In the genomic region with DNA sequence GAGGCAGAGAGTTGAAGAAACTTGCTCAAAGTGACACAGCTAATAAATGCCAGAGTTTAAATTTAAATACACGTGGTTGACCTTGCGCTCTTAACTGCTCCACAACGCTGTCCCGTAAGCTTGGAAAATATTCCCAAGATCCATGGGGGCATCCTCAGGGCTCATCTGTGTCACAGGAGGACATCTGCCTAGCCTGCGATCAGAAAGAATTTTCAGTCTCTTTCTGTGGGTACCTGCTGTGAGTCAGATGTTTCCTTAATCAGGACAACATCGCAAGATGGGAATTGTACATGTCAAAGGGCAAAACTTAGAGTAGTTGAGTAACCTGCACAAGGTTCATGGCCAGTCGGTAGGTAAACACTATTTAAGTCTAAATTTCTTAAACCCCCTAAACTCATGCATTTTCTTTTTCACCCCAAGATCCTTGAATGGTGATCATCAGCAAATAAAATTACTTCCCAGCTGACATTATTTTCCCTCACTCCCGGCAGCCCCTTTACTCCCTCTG, we compare ENCODE assay signal across 10 cellular contexts. TPM values are rescaled to one million over a fixed set of nuclear protein-coding genes. Genes with fewer than 3 reads are reported as not detected.
DNase-seq lines count a peak whose midpoint lies in the region; ATAC-seq and TF ChIP-seq lines count a peak whose summit lies in the region.
"Had no signal": no experiment of that assay in that cellular context is flagged by ENCODE, and none has a peak within 500 bp of the region (broad histone marks: within the 10 kb centered on the region; RNA-seq: fewer than 3 reads in every experiment).

No MANE protein-coding gene starts in this region.

- no peak for ATAC-seq in GM19397 (IDR thresholded peaks at IDR 0.05; ENCODE audit: unreplicated experiment)
- ATAC-seq in HG03139 (IDR thresholded peaks at IDR 0.05; ENCODE audit: unreplicated experiment), result no peak

- H2AFZ ChIP-seq in Karpas-422 (ENCODE audit: low read length) (peak overlapping the region; percentile 93; the same call in 1 of the 2 replicates), parathyroid adenoma (peak overlapping the region; percentile 96)

- H3K27me3 ChIP-seq in DOHH2 (ENCODE audit: control insufficient read depth, low read length), result 0 out of 2 replicates have a peak, but pooled peaks cover 2% of the 10 kb centered on the region
- no peaks in the 10 kb centered on the region for H3K27me3 ChIP-seq in Karpas-422 (ENCODE audit: low read length)
- no peaks in the 10 kb centered on the region for H3K27me3 ChIP-seq in effector memory CD4-positive, alpha-beta T cell (replicated peaks; ENCODE audit: control insufficient read depth, insufficient read depth, low read length, poor library complexity, severe bottlenecking)
- no peaks in the 10 kb centered on the region for H3K27me3 ChIP-seq in parathyroid adenoma (ENCODE audit: control insufficient read depth, insufficient read depth, low read length)

- peaks cover 8% of the 10 kb centered on the region; the same call in 1 of the 2 replicates for H3K9me3 ChIP-seq in DOHH2 (ENCODE audit: control insufficient read depth, insufficient read depth, low read length)
- H3K9me3 ChIP-seq in Karpas-422 (ENCODE audit: low read length), result no peaks in the 10 kb centered on the region
- no peaks in the 10 kb centered on the region for H3K9me3 ChIP-seq in effector memory CD4-positive, alpha-beta T cell (ENCODE audit: control insufficient read depth, low read length)
- no peaks in the 10 kb centered on the region for H3K9me3 ChIP-seq in parathyroid adenoma (ENCODE audit: control insufficient read depth, low read length)

- no peak for DNase-seq in Karpas-422
- no peak for DNase-seq in effector memory CD4-positive, alpha-beta T cell
- no peak for DNase-seq in GM13976 (ENCODE audit: low spot score)
- DNase-seq: hippocampal formation, NCI-H1694 had no signal

- H3K9me2 ChIP-seq in DOHH2 (replicated peaks; ENCODE audit: control insufficient read depth, low read length) (no peaks in the 10 kb centered on the region), Karpas-422 (replicated peaks; ENCODE audit: insufficient read depth, low read length) (no peaks in the 10 kb centered on the region)

- no peaks in the 10 kb centered on the region for H3K79me2 ChIP-seq in DOHH2 (ENCODE audit: control insufficient read depth, low read length)
- peaks cover 7% of the 10 kb centered on the region; the same call in 1 of the 2 replicates for H3K79me2 ChIP-seq in Karpas-422 (ENCODE audit: low read length)
- H3K79me2 ChIP-seq in parathyroid adenoma, result no peaks in the 10 kb centered on the region

- H3K4me2 ChIP-seq in DOHH2 (ENCODE audit: low read length) (peak overlapping the region; percentile 86), Karpas-422 (ENCODE audit: low read depth, low read length, poor library complexity, severe bottlenecking) (peak overlapping the region; percentile 98), parathyroid adenoma (ENCODE audit: low read length) (peak overlapping the region; percentile 93)

- H3F3A ChIP-seq in DOHH2 (ENCODE audit: control insufficient read depth, insufficient read depth), result peaks cover 5% of the 10 kb centered on the region; the same call in 1 of the 2 replicates

- H3K36me3 ChIP-seq in DOHH2 (ENCODE audit: control insufficient read depth, low read length), result no peaks in the 10 kb centered on the region
- peaks cover 22% of the 10 kb centered on the region for H3K36me3 ChIP-seq in Karpas-422 (ENCODE audit: insufficient read depth, low read length)
- H3K36me3 ChIP-seq in effector memory CD4-positive, alpha-beta T cell (ENCODE audit: control insufficient read depth, insufficient read depth, low read length), result peaks cover 21% of the 10 kb centered on the region
- no peaks in the 10 kb centered on the region for H3K36me3 ChIP-seq in parathyroid adenoma (ENCODE audit: control insufficient read depth, insufficient read depth, low read length)

- TF ChIP-seq CTCF in DOHH2 (IDR thresholded peaks at IDR 0.05; ENCODE audit: low read depth, low read length, poor library complexity, severe bottlenecking) (no peak), parathyroid adenoma (IDR thresholded peaks at IDR 0.05) (no peak), GM13976 (IDR thresholded peaks at IDR 0.05; ENCODE audit: borderline replicate concordance, control extremely low read depth, extremely low read depth, insufficient read depth, missing control alignments) (no peak)

- H3K4me3 ChIP-seq in DOHH2 (ENCODE audit: low read length) (peak overlapping the region; percentile 81; the same call in 1 of the 2 replicates), Karpas-422 (ENCODE audit: low read length) (peak overlapping the region; percentile 89), parathyroid adenoma (ENCODE audit: low read depth, low read length) (no peak overlapping the region)
- H3K4me3 ChIP-seq in effector memory CD4-positive, alpha-beta T cell (ENCODE audit: insufficient read depth, low read depth, low read length, poor library complexity, severe bottlenecking), result peak overlapping the region; percentile 78

- H4K20me1 ChIP-seq in DOHH2 (ENCODE audit: control insufficient read depth, insufficient read depth, low read depth, low read length), result no peaks in the 10 kb centered on the region
- H4K20me1 ChIP-seq in Karpas-422 (ENCODE audit: insufficient read depth, low read depth, low read length), result no peaks in the 10 kb centered on the region

- H3K27ac ChIP-seq in DOHH2 (ENCODE audit: low read depth, low read length), result no peak overlapping the region
- H3K27ac ChIP-seq in Karpas-422 (ENCODE audit: low read length), result 0 out of 2 replicates have a peak overlapping the region, but pooled peaks have one; percentile 33
- peak overlapping the region; percentile 10 for H3K27ac ChIP-seq in effector memory CD4-positive, alpha-beta T cell (ENCODE audit: insufficient read depth, low read length, poor library complexity, severe bottlenecking)
- H3K27ac ChIP-seq in parathyroid adenoma, result peak overlapping the region; percentile 38

- peaks cover 17% of the 10 kb centered on the region for H3K4me1 ChIP-seq in DOHH2 (ENCODE audit: control insufficient read depth, low read length)
- peaks cover 22% of the 10 kb centered on the region for H3K4me1 ChIP-seq in Karpas-422 (ENCODE audit: low read length)
- no peaks in the 10 kb centered on the region for H3K4me1 ChIP-seq in effector memory CD4-positive, alpha-beta T cell (ENCODE audit: control insufficient read depth, insufficient read depth, low read length, poor library complexity, severe bottlenecking)
- H3K4me1 ChIP-seq in parathyroid adenoma, result no peaks in the 10 kb centered on the region

- peak overlapping the region; percentile 80 for H3K9ac ChIP-seq in Karpas-422 (ENCODE audit: low read length)
- H3K9ac ChIP-seq in parathyroid adenoma, result no peak overlapping the region

- in situ Hi-C loops in GM13976 (cut with MboI; ENCODE audit: low sequenced_read_pairs, unreplicated experiment), result no loop called here

RNA-seq across cellular contexts. Expression of gene CMPK2, which starts 1.4 kb away (rescaled TPM):
- 18.8 and 26.6 TPM in 2 replicates for total RNA-seq in Karpas-422 (2014; rRNA removed; shearing (Covaris generic); ENCODE audit: low replicate concordance)

RNA-seq across cellular contexts. Expression of gene RSAD2, which starts 13.3 kb away (rescaled TPM):
- 2.7 and 12.4 TPM in 2 replicates for total RNA-seq in Karpas-422 (2014; rRNA removed; shearing (Covaris generic); ENCODE audit: low replicate concordance)
- total RNA-seq: H7 had no signal

RNA-seq across cellular contexts. Expression of gene RNF144A, which starts 52.9 kb away (rescaled TPM):
- 0.07 and 0.29 TPM in 2 replicates for total RNA-seq in Karpas-422 (2014; rRNA removed; shearing (Covaris generic); ENCODE audit: low replicate concordance)
